In the genomic region with DNA sequence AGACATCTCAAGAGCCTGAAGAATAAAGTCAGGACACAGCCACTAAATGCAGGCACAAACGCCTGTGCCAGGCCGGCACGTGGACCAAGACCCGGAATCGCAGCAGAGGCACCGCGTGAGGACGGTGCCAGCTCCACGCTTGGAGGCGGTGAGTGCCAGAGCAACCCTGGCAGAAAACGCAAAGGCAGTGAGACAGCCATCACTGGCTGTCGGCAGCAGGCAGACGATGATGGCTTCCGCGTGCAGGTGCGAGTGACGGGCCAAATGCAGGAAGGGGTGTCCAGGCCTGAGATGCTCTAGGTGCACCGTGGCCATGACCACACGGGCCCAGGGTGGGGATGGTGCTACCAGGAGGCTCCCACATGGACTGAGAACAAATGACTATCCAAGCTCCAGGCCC, we compare ENCODE assay signal across 27 cellular contexts.
"Had no signal": no experiment of that assay in that cellular context is flagged by ENCODE, and none has a peak within 500 bp of the region (broad histone marks: within the 10 kb centered on the region; RNA-seq: fewer than 3 reads in every experiment).

No MANE protein-coding gene starts in this region.

- H3K4me1 ChIP-seq: SJSA1 had no signal

- H3K4me2 ChIP-seq: KMS-11, PC-9, SK-N-SH had no signal

- H3K27ac ChIP-seq: KMS-11, PC-9, RWPE1, SJSA1 had no signal

- DNase-seq: Karpas-422, MM.1S, MV-4-11, NCI-H1092, NCI-H1105 treated with DMSO at 0.1 percent for 48 hours, NCI-H1436, NCI-H146, NCI-H1694, NCI-H187, NCI-H1930, NCI-H2029 treated with DMSO at 0.1 percent for 48 hours, NCI-H2081 treated with DMSO at 0.1 percent for 48 hours, NCI-H2107, NCI-H2171, NCI-H226, NCI-H510A treated with DMSO at 0.1 percent for 48 hours, NCI-H524 treated with DMSO at 0.1 percent for 48 hours, NCI-H526 treated with DMSO at 0.1 percent for 48 hours, NCI-H774, PC-9, SHP77 treated with DMSO at 0.1 percent for 48 hours, SK-N-SH, SW 1271, T-helper 1 cell had no signal

- H3K27me3 ChIP-seq: SJSA1 had no signal

- H2AFZ ChIP-seq: PC-9 had no signal

- H3K9ac ChIP-seq: KMS-11, SK-N-SH had no signal

- H3K4me3 ChIP-seq: PC-9, SJSA1 had no signal

- H3K36me3 ChIP-seq: SJSA1 had no signal

- H3K9me3 ChIP-seq: SJSA1, SK-N-SH had no signal
